Comparison of ENCODE assay signal across 13 cellular contexts in the genomic region with DNA sequence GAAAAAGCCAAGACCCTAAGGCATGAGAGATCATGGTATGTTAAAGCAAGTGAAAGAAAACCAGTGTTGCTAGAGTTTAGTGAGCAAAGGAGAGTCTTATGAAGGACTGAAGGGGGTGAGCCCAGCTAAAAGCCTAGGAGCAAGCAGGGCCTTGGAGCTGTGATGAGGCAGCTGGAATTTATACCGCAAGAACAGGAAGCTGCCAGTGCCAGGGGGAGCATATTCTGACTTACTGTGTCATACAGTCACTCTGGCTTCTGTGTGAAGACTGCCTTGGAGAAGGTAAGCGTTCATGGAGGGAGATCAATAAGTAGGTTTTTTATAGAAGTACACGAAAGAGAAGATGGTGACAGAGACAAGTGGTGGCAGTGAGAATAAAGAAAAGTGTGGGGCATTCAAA.
DNase-seq lines count a peak whose midpoint lies in the region; ATAC-seq and TF ChIP-seq lines count a peak whose summit lies in the region.
"Had no signal": no experiment of that assay in that cellular context is flagged by ENCODE, and none has a peak within 500 bp of the region (broad histone marks: within the 10 kb centered on the region; RNA-seq: fewer than 3 reads in every experiment).

No MANE protein-coding gene starts in this region.

- no peak for TF ChIP-seq EP300 in SK-N-SH (IDR thresholded peaks at IDR 0.05; ENCODE audit: borderline replicate concordance in 1 of 2, low read depth in 1 of 2, low read length in 1 of 2)

- no peak overlapping the region for H2AFZ ChIP-seq in SK-N-SH (ENCODE audit: low read depth)

- H3K27me3 ChIP-seq in SK-N-SH (ENCODE audit: insufficient read depth) (no peaks in the 10 kb centered on the region), A673 (replicated peaks; ENCODE audit: insufficient read depth, low read depth, low read length, poor library complexity) (no peaks in the 10 kb centered on the region)
- H3K27me3 ChIP-seq: colonic mucosa, heart right ventricle had no signal

- H3K9me3 ChIP-seq in SK-N-SH, result no peaks in the 10 kb centered on the region
- H3K9me3 ChIP-seq in A673 (ENCODE audit: low read depth, low read length, poor library complexity, severe bottlenecking), result no peaks in the 10 kb centered on the region
- H3K9me3 ChIP-seq: colonic mucosa, heart right ventricle had no signal

- peaks cover 8% of the 10 kb centered on the region for H3F3A ChIP-seq in SK-N-SH (replicated peaks; ENCODE audit: insufficient read depth)

- H4K20me1 ChIP-seq in SK-N-SH (ENCODE audit: insufficient read depth), result no peaks in the 10 kb centered on the region

- peak overlapping the region in 1 of 2 experiments; percentile 43; a peak in 2 of 4 replicates for H3K27ac ChIP-seq in SK-N-SH (ENCODE audit: low read depth in 2 of 2, low read length in 1 of 2)
- no peak overlapping the region for H3K27ac ChIP-seq in A673 (ENCODE audit: low read depth, low read length, poor library complexity, severe bottlenecking)
- H3K27ac ChIP-seq: colonic mucosa, heart right ventricle had no signal

- no peak for ATAC-seq in GM18519 (IDR thresholded peaks at IDR 0.05; ENCODE audit: low FRiP score, unreplicated experiment)
- ATAC-seq in GM21786 (IDR thresholded peaks at IDR 0.05; ENCODE audit: unreplicated experiment), result no peak
- ATAC-seq: heart right ventricle had no signal

- H3K36me3 ChIP-seq in SK-N-SH (replicated peaks in 1 of 2; ENCODE audit: control insufficient read depth in 1 of 2, insufficient read depth in 2 of 2, low read length in 1 of 2) (peaks cover 0 to 1% of the 10 kb centered on the region in 2 experiments), A673 (ENCODE audit: insufficient read depth, low read length, poor library complexity, severe bottlenecking) (no peaks in the 10 kb centered on the region)
- H3K36me3 ChIP-seq: colonic mucosa, heart right ventricle had no signal

- WGBS in SK-N-SH (ENCODE audit: low lambda C conversion rate), result 72% methylated on average over 3 of the region's 3 CpGs

- intact Hi-C loops in A673 (cut with micrococcal nuclease; ENCODE audit: unreplicated experiment), result no loop called here

- POLR2A ChIA-PET in SK-N-SH (lab: Yijun Ruan, JAX) (no interaction called here), A673 (lab: Charles Lee; ENCODE audit: low non-redundant PET) (no interaction called here)

- TF ChIP-seq CTCF in SK-N-SH (IDR thresholded peaks at IDR 0.05) (no peak), fibroblast of mammary gland (conservative IDR thresholded peaks at IDR 0.05; ENCODE audit: control insufficient read depth, insufficient read depth, low read depth, low read length) (no peak), A673 (conservative IDR thresholded peaks at IDR 0.05; ENCODE audit: low read depth, low read length) (no peak)

- H3K4me1 ChIP-seq in SK-N-SH (ENCODE audit: control insufficient read depth in 1 of 2, insufficient read depth in 2 of 2, low read depth in 1 of 2, low read length in 1 of 2) (peaks cover 0 to 23% of the 10 kb centered on the region in 2 experiments; a peak in 1 of 4 replicates), A673 (ENCODE audit: insufficient read depth, low read length, poor library complexity, severe bottlenecking) (peaks cover 13% of the 10 kb centered on the region)
- H3K4me1 ChIP-seq: colonic mucosa had no signal

- H3K9ac ChIP-seq in SK-N-SH, result no peak overlapping the region

- peak; percentile 45 for DNase-seq in H4 (ENCODE audit: low spot score)
- DNase-seq in SK-N-SH, result no peak
- DNase-seq in fibroblast of mammary gland (ENCODE audit: low read depth), result peak; percentile 69
- DNase-seq in renal cortical epithelial cell (ENCODE audit: low read depth), result peak; percentile 38
- no peak for DNase-seq in SHP77 treated with DMSO at 0.1 percent for 48 hours (lab: John Stamatoyannopoulos, UW)
- no peak for DNase-seq in A673 (ENCODE audit: low spot score)
- DNase-seq: activated CD4-positive, alpha-beta T cell treated with anti-CD3 and anti-CD28 coated beads, Interleukin-2, amount 50 U/mL, for 4 hours; activated effector memory CD4-positive, alpha-beta T cell treated with anti-CD3 and anti-CD28 coated beads, Interleukin-2, amount 50 U/mL, for 16 hours; colonic mucosa; heart right ventricle; NCI-H526 had no signal

- TF ChIP-seq RAD21 in SK-N-SH (IDR thresholded peaks at IDR 0.05; ENCODE audit: low read length), result no peak

- H3K9me2 ChIP-seq in SK-N-SH, result no peaks in the 10 kb centered on the region

- H3K4me3 ChIP-seq in SK-N-SH (ENCODE audit: low read depth in 2 of 2, low read length in 1 of 2) (no peak overlapping the region), fibroblast of mammary gland (ENCODE audit: control insufficient read depth, low read depth, low read length) (no peak overlapping the region), A673 (ENCODE audit: low read depth, low read length, poor library complexity, severe bottlenecking) (no peak overlapping the region)
- H3K4me3 ChIP-seq: colonic mucosa, heart right ventricle had no signal

- H3K79me2 ChIP-seq in SK-N-SH (ENCODE audit: insufficient read depth), result no peaks in the 10 kb centered on the region

- 0 out of 2 replicates have a peak overlapping the region, but pooled peaks have one; percentile 3 for H3K4me2 ChIP-seq in SK-N-SH

- CTCF ChIA-PET in SK-N-SH (lab: Yijun Ruan, JAX) (no interaction called here), A673 (lab: Charles Lee) (no interaction called here)

- BruUV-seq in A673 (replicated peaks; lab: Mats Ljungman, UMichigan), result no TSS peak

TF ChIP-seq in SK-N-SH, 30 proteins besides CTCF, POLR2A, EP300 and RAD21 (continues in another document):
- TF ChIP-seq SMC3 (IDR thresholded peaks at IDR 0.05; ENCODE audit: low read depth, low read length) (no peak), TAF1 (IDR thresholded peaks at IDR 0.05; ENCODE audit: borderline replicate concordance, low read depth, low read length) (no peak), PBX3 (IDR thresholded peaks at IDR 0.05) (0 out of 2 replicates have a peak, but pooled peaks have one; percentile 23), YY1 (IDR thresholded peaks at IDR 0.05; ENCODE audit: low read depth) (no peak), SIN3A (IDR thresholded peaks at IDR 0.05; ENCODE audit: borderline replicate concordance, low read depth, low read length) (no peak), NFIC (IDR thresholded peaks at IDR 0.05; ENCODE audit: borderline replicate concordance) (0 out of 2 replicates have a peak, but pooled peaks have one; percentile 8), FOXJ3 (CRISPR knock-in tag; IDR thresholded peaks at IDR 0.05) (no peak), RCOR1 (IDR thresholded peaks at IDR 0.05; ENCODE audit: low read length) (no peak), FOSL2 (IDR thresholded peaks at IDR 0.05; ENCODE audit: borderline replicate concordance, low read depth) (no peak), MXI1 (IDR thresholded peaks at IDR 0.05; ENCODE audit: low read depth, low read length) (no peak), NRF1 (IDR thresholded peaks at IDR 0.05; ENCODE audit: low read depth, low read length) (no peak), GABPA (IDR thresholded peaks at IDR 0.05; ENCODE audit: low read depth) (no peak)
- TF ChIP-seq, protein P1, sequence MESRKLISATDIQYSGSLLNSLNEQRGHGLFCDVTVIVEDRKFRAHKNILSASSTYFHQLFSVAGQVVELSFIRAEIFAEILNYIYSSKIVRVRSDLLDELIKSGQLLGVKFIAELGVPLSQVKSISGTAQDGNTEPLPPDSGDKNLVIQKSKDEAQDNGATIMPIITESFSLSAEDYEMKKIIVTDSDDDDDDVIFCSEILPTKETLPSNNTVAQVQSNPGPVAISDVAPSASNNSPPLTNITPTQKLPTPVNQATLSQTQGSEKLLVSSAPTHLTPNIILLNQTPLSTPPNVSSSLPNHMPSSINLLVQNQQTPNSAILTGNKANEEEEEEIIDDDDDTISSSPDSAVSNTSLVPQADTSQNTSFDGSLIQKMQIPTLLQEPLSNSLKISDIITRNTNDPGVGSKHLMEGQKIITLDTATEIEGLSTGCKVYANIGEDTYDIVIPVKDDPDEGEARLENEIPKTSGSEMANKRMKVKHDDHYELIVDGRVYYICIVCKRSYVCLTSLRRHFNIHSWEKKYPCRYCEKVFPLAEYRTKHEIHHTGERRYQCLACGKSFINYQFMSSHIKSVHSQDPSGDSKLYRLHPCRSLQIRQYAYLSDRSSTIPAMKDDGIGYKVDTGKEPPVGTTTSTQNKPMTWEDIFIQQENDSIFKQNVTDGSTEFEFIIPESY (IDR thresholded peaks at IDR 0.05; ENCODE audit: borderline replicate concordance, low read depth), result no peak
- TF ChIP-seq, protein P2, sequence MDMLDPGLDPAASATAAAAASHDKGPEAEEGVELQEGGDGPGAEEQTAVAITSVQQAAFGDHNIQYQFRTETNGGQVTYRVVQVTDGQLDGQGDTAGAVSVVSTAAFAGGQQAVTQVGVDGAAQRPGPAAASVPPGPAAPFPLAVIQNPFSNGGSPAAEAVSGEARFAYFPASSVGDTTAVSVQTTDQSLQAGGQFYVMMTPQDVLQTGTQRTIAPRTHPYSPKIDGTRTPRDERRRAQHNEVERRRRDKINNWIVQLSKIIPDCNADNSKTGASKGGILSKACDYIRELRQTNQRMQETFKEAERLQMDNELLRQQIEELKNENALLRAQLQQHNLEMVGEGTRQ (IDR thresholded peaks at IDR 0.05; ENCODE audit: borderline replicate concordance, low read depth, low read length), result no peak
- TF ChIP-seq, protein P3, sequence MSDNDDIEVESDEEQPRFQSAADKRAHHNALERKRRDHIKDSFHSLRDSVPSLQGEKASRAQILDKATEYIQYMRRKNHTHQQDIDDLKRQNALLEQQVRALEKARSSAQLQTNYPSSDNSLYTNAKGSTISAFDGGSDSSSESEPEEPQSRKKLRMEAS (IDR thresholded peaks at IDR 0.05; ENCODE audit: low read depth), result no peak

Comparison
In these comparisons a context has a peak if more than half of its experiments do, and no peak if none do; other contexts are left out.
1. DNase-seq: peak in H4 (single experiment), fibroblast of mammary gland (single experiment) and renal cortical epithelial cell (single experiment); none in SK-N-SH (single experiment), SHP77 treated with DMSO at 0.1 percent for 48 hours (single experiment) and A673 (single experiment).